Comparison of ENCODE assay signal across 27 cellular contexts in the genomic region with DNA sequence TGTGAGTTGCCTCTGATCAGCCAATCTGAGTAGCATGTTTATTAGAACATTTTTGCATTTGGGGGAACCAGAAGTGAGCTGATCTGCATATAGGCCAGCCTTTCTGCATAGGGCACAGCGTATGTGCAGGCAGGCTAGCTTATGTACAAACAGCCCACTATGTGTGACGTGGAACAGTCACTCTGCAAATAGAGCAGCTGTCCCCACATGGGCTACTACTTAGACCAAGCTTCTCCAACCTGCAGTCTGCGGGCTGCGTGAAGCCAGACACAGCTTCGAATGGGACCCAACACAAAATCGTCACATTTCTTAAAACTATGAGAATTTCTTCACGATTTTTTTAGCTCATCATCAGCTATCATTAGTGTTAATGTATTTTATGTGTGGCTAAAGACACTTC.
"Had no signal": no experiment of that assay in that cellular context is flagged by ENCODE, and none has a peak within 500 bp of the region (broad histone marks: within the 10 kb centered on the region; RNA-seq: fewer than 3 reads in every experiment).

No MANE protein-coding gene starts in this region.

- H3K9ac ChIP-seq: KMS-11 had no signal

- H3K36me3 ChIP-seq: brain microvascular endothelial cell, cardiac muscle cell, SJSA1 had no signal

- H3K9me3 ChIP-seq: SJSA1 had no signal

- H3K4me2 ChIP-seq: KMS-11 had no signal

- H3K27me3 ChIP-seq: brain microvascular endothelial cell, SJSA1 had no signal

- H3K4me3 ChIP-seq: cardiac muscle cell, SJSA1 had no signal

- H3K27ac ChIP-seq: brain microvascular endothelial cell, cardiac muscle cell, KMS-11, RWPE1, SJSA1 had no signal

- H3K4me1 ChIP-seq: SJSA1 had no signal

- ATAC-seq: activated CD4-positive, CD25-positive, alpha-beta regulatory T cell treated with anti-CD3 and anti-CD28 coated beads, Interleukin-2, amount 50 U/mL, for 24 hours; activated CD8-positive, alpha-beta T cell treated with anti-CD3 and anti-CD28 coated beads for 36 hours; activated T-cell treated with anti-CD3 and anti-CD28 coated beads, Interleukin-2, amount 50 U/mL, for 72 hours; Panc1; SK-N-SH treated with all-trans-retinoic acid at 6 μM for 48 hours had no signal

- H3K4me1 Mint-ChIP-seq: activated naive CD4-positive, alpha-beta T cell treated with anti-CD3 and anti-CD28 coated beads, Interleukin-2, amount 10 ng/mL, durations not matched to agents 7 days and 5 days; activated naive CD8-positive, alpha-beta T cell treated with anti-CD3 and anti-CD28 coated beads for 36 hours had no signal

- H3K36me3 Mint-ChIP-seq: activated naive CD4-positive, alpha-beta T cell treated with anti-CD3 and anti-CD28 coated beads, Interleukin-2, amount 10 ng/mL, durations not matched to agents 7 days and 5 days; activated naive CD8-positive, alpha-beta T cell treated with anti-CD3 and anti-CD28 coated beads for 36 hours had no signal

- H3K4me3 Mint-ChIP-seq: activated CD8-positive, alpha-beta T cell treated with anti-CD3 and anti-CD28 coated beads for 36 hours; activated naive CD4-positive, alpha-beta T cell treated with anti-CD3 and anti-CD28 coated beads, Interleukin-2, amount 10 ng/mL, durations not matched to agents 7 days and 5 days; activated naive CD8-positive, alpha-beta T cell treated with anti-CD3 and anti-CD28 coated beads for 36 hours; activated T-cell treated with anti-CD3 and anti-CD28 coated beads, Interleukin-2, amount 50 U/mL, for 72 hours; T-helper 1 cell treated with Interleukin-12 subunit alpha and Interleukin-12 subunit beta and Interleukin-4 antibody, amounts not matched to agents 30 μg/mL and 1 μg/mL, for 36 hours had no signal

- H3K27me3 Mint-ChIP-seq: activated CD8-positive, alpha-beta T cell treated with anti-CD3 and anti-CD28 coated beads for 36 hours; activated naive CD4-positive, alpha-beta T cell treated with anti-CD3 and anti-CD28 coated beads, Interleukin-2, amount 10 ng/mL, durations not matched to agents 7 days and 5 days; activated naive CD8-positive, alpha-beta T cell treated with anti-CD3 and anti-CD28 coated beads for 36 hours had no signal

- H3K9me3 Mint-ChIP-seq: activated CD8-positive, alpha-beta T cell treated with anti-CD3 and anti-CD28 coated beads for 36 hours; activated naive CD4-positive, alpha-beta T cell treated with anti-CD3 and anti-CD28 coated beads, Interleukin-2, amount 10 ng/mL, durations not matched to agents 7 days and 5 days; activated naive CD8-positive, alpha-beta T cell treated with anti-CD3 and anti-CD28 coated beads for 36 hours; activated T-cell treated with anti-CD3 and anti-CD28 coated beads, Interleukin-2, amount 50 U/mL, for 72 hours; activated T-helper 2 cell treated with anti-CD3 and anti-CD28 coated beads, Interferon-gamma antibody, Interleukin-2, Interleukin-4, amounts not matched to agents 10 μg/mL and 5 μg/mL and 100 μg/mL, durations not matched to agents 14 hours and 24 hours and 36 hours; T-helper 1 cell treated with Interleukin-12 subunit alpha and Interleukin-12 subunit beta and Interleukin-4 antibody, amounts not matched to agents 30 μg/mL and 1 μg/mL, for 36 hours had no signal

- DNase-seq: activated CD4-positive, alpha-beta T cell treated with anti-CD3 and anti-CD28 coated beads for 4 hours; activated CD8-positive, alpha-beta memory T cell treated with anti-CD3 and anti-CD28 coated beads, Interleukin-2, amount 50 U/mL, for 4 hours; activated CD8-positive, alpha-beta T cell treated with anti-CD3 and anti-CD28 coated beads for 36 hours; activated gamma-delta T cell treated with Interleukin-2 at 50 U/mL for 16 hours; activated naive CD4-positive, alpha-beta T cell treated with anti-CD3 and anti-CD28 coated beads, Interleukin-2, amount 10 ng/mL, durations not matched to agents 7 days and 5 days; activated naive CD8-positive, alpha-beta T cell treated with anti-CD3 and anti-CD28 coated beads for 36 hours; activated T-cell treated with anti-CD3 and anti-CD28 coated beads, Interleukin-2, amount 50 U/mL, for 72 hours; brain microvascular endothelial cell; NCI-H1092; NCI-H1417; NCI-H1930; NCI-H2107; NCI-H2171 treated with DMSO at 0.1 percent for 48 hours; NCI-H226; NCI-H510A; NCI-H69; NK-92 treated with Interleukin-12 subunit alpha and Interleukin-12 subunit beta, amount 100 ng/mL, for 24 hours; OCI-M1 had no signal

- H3K27ac Mint-ChIP-seq: activated CD8-positive, alpha-beta T cell treated with anti-CD3 and anti-CD28 coated beads for 36 hours; activated naive CD4-positive, alpha-beta T cell treated with anti-CD3 and anti-CD28 coated beads, Interleukin-2, amount 10 ng/mL, durations not matched to agents 7 days and 5 days; activated naive CD8-positive, alpha-beta T cell treated with anti-CD3 and anti-CD28 coated beads for 36 hours; activated T-cell treated with anti-CD3 and anti-CD28 coated beads, Interleukin-2, amount 50 U/mL, for 72 hours; activated T-helper 2 cell treated with anti-CD3 and anti-CD28 coated beads, Interferon-gamma antibody, Interleukin-2, Interleukin-4, amounts not matched to agents 10 μg/mL and 5 μg/mL and 100 μg/mL, durations not matched to agents 14 hours and 24 hours and 36 hours; T-helper 1 cell treated with Interleukin-12 subunit alpha and Interleukin-12 subunit beta and Interleukin-4 antibody, amounts not matched to agents 30 μg/mL and 1 μg/mL, for 36 hours had no signal
